15 cellular contexts compared by ENCODE assay signal in the genomic region with DNA sequence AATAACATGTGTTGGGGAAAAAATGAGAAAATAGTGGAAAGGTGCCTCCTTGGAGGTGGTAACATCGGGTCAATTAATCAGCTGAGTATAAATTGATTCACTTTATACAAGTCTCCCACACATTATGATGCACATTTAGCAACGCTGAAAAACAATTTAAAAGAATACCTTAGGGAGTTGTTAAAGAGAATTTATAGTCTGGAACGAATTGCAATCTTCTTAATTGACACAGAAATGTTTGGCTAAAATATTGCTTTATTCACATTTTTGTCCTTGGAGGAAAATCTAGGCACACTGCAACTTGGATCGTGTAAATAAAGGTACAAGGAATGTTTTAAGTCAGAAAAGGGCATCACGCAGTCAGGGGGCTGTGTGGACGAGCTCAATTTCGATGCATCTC.
A peak's percentile ranks its signal among the peaks of the same experiment; 100 is the strongest.
DNase-seq lines count a peak whose midpoint lies in the region; ATAC-seq and TF ChIP-seq lines count a peak whose summit lies in the region.
"Had no signal": no experiment of that assay in that cellular context is flagged by ENCODE, and none has a peak within 500 bp of the region (broad histone marks: within the 10 kb centered on the region; RNA-seq: fewer than 3 reads in every experiment).

No MANE protein-coding gene starts in this region.

- TF ChIP-seq CTCF in nephron progenitor cell (IDR thresholded peaks at IDR 0.05) (no peak), GM13977 (IDR thresholded peaks at IDR 0.05; ENCODE audit: extremely low read depth, insufficient read depth, missing control alignments) (no peak)

- peak overlapping the region; percentile 79 for H3K27ac Mint-ChIP-seq in nephron progenitor cell
- H3K27ac Mint-ChIP-seq: activated T-helper 1 cell treated with anti-CD3 and anti-CD28 coated beads, Interleukin-12 subunit alpha, Interleukin-12 subunit beta, Interleukin-2, Interleukin-4 antibody, amounts not matched to agents 30 ng/mL and 10 ng/mL and 1 ng/mL, durations not matched to agents 14 hours and 24 hours and 36 hours had no signal

- H3K4me1 Mint-ChIP-seq in nephron progenitor cell: peaks cover 61% of the 10 kb centered on the region

- 35% methylated on average over 7 of the region's 7 CpGs for WGBS in right cardiac atrium

- DNase-seq in right cardiac atrium (no peak), left ventricle myocardium superior (no peak), epithelial cell of prostate (ENCODE audit: low read depth, low spot score) (no peak), nephron progenitor cell (no peak), GM13977 (ENCODE audit: low spot score) (no peak), AML-193 (lab: John Stamatoyannopoulos, UW) (no peak)
- DNase-seq: colonic mucosa; NCI-H1105; NCI-H2171; stimulated activated CD4-positive, alpha-beta T cell treated with anti-CD3 and anti-CD28 coated beads, Interleukin-1b, Interleukin-23, amount 100 ng/mL, for 48 hours; T-helper 1 cell had no signal

- peaks cover 41% of the 10 kb centered on the region for H3K9me3 Mint-ChIP-seq in nephron progenitor cell
- H3K9me3 Mint-ChIP-seq: activated T-helper 1 cell treated with anti-CD3 and anti-CD28 coated beads, Interleukin-12 subunit alpha, Interleukin-12 subunit beta, Interleukin-2, Interleukin-4 antibody, amounts not matched to agents 30 ng/mL and 10 ng/mL and 1 ng/mL, durations not matched to agents 14 hours and 24 hours and 36 hours had no signal

- peaks cover 4% of the 10 kb centered on the region for H3K27me3 Mint-ChIP-seq in nephron progenitor cell (ENCODE audit: low read depth, poor library complexity)

- no peaks in the 10 kb centered on the region for H3K27me3 ChIP-seq in right cardiac atrium (ENCODE audit: control insufficient read depth, insufficient read depth)

- ATAC-seq in right cardiac atrium (no peak), left ventricle myocardium superior (no peak), HG02885 (IDR thresholded peaks at IDR 0.05; ENCODE audit: poor library complexity, unreplicated experiment) (no peak), HG03039 (IDR thresholded peaks at IDR 0.05; ENCODE audit: unreplicated experiment) (no peak)

- intact Hi-C loops in right cardiac atrium (cut with DNase I): no loop called here
- intact Hi-C loops in left ventricle myocardium superior (cut with micrococcal nuclease): no loop called here

- peak overlapping the region; percentile 79 for H3K4me3 Mint-ChIP-seq in nephron progenitor cell

- H3K4me3 ChIP-seq in right cardiac atrium (ENCODE audit: low read length): peak overlapping the region; percentile 52

- H3K9me3 ChIP-seq in right cardiac atrium (ENCODE audit: control insufficient read depth, low read length): no peaks in the 10 kb centered on the region
- H3K9me3 ChIP-seq: colonic mucosa, tibial nerve had no signal

- in situ Hi-C loops in GM13977 (cut with MboI; ENCODE audit: low pct_unique_long_range_greater_than_20kb, low sequenced_read_pairs, unreplicated experiment): no loop called here

- H3K36me3 Mint-ChIP-seq in nephron progenitor cell (ENCODE audit: low read depth): no peaks in the 10 kb centered on the region

- H3K4me1 ChIP-seq in right cardiac atrium (ENCODE audit: control insufficient read depth, insufficient read depth, low read length): no peaks in the 10 kb centered on the region
- H3K4me1 ChIP-seq: colonic mucosa had no signal

- H3K27ac ChIP-seq in right cardiac atrium (ENCODE audit: low read length) (no peak overlapping the region), epithelial cell of prostate (peak overlapping the region; percentile 29)
- H3K27ac ChIP-seq: colonic mucosa, tibial nerve had no signal
